In genomic region chr22:20582520-20583361, GRCh38 we compare ENCODE assay signal across 14 cellular contexts.
"Had no signal": no experiment of that assay in that cellular context is flagged by ENCODE, and none has a peak within 500 bp of the region (broad histone marks: within the 10 kb centered on the region; RNA-seq: fewer than 3 reads in every experiment).

No MANE protein-coding gene starts in this region.

- H3K27ac ChIP-seq: esophagus muscularis mucosa, gastroesophageal sphincter, stomach, testis, upper lobe of left lung had no signal

- H3K27me3 ChIP-seq: esophagus muscularis mucosa, gastroesophageal sphincter, stomach, testis, upper lobe of left lung had no signal

- H3K4me1 ChIP-seq: testis had no signal

- H3K4me3 Mint-ChIP-seq: activated CD4-positive, alpha-beta T cell treated with anti-CD3 and anti-CD28 coated beads, Interleukin-2, amount 10 ng/mL, durations not matched to agents 7 days and 5 days; activated CD8-positive, alpha-beta T cell treated with anti-CD3 and anti-CD28 coated beads, Interleukin-2, amount 10 ng/mL, durations not matched to agents 7 days and 5 days; nephron had no signal

- H3K4me1 Mint-ChIP-seq: nephron had no signal

- H3K9me3 Mint-ChIP-seq: activated CD4-positive, alpha-beta T cell treated with anti-CD3 and anti-CD28 coated beads, Interleukin-2, amount 10 ng/mL, durations not matched to agents 7 days and 5 days; nephron had no signal

- ATAC-seq: activated CD4-positive, CD25-positive, alpha-beta regulatory T cell treated with anti-CD3 and anti-CD28 coated beads, Interleukin-2, amount 50 U/mL, for 24 hours; gastroesophageal sphincter; left colon had no signal

- H3K27me3 Mint-ChIP-seq: activated CD4-positive, alpha-beta T cell treated with anti-CD3 and anti-CD28 coated beads, Interleukin-2, amount 10 ng/mL, durations not matched to agents 7 days and 5 days had no signal

- H3K27ac Mint-ChIP-seq: activated CD4-positive, alpha-beta T cell treated with anti-CD3 and anti-CD28 coated beads, Interleukin-2, amount 10 ng/mL, durations not matched to agents 7 days and 5 days; nephron had no signal

- H3K4me3 ChIP-seq: esophagus muscularis mucosa, gastroesophageal sphincter, stomach, testis, upper lobe of left lung had no signal

- DNase-seq: activated CD4-positive, alpha-beta T cell treated with anti-CD3 and anti-CD28 coated beads, Interleukin-2, amount 10 ng/mL, durations not matched to agents 7 days and 5 days; activated CD8-positive, alpha-beta T cell treated with anti-CD3 and anti-CD28 coated beads, Interleukin-2, amount 10 ng/mL, durations not matched to agents 7 days and 5 days; cerebellar nuclear complex; effector CD8-positive, alpha-beta T cell; retina; stimulated activated CD4-positive, alpha-beta T cell treated with anti-CD3 and anti-CD28 coated beads, Interleukin-2, amount 100 ng/mL, for 24 hours; stomach; testis; upper lobe of left lung had no signal

- H3K9me3 ChIP-seq: esophagus muscularis mucosa, gastroesophageal sphincter, stomach, testis, upper lobe of left lung had no signal
